In genomic region chr14:99523661-99524050, GRCh38 we compare ENCODE assay signal across 17 cellular contexts. TPM values are rescaled to one million over a fixed set of nuclear protein-coding genes. Genes with fewer than 3 reads are reported as not detected.
DNase-seq lines count a peak whose midpoint lies in the region; ATAC-seq and TF ChIP-seq lines count a peak whose summit lies in the region.
"Had no signal": no experiment of that assay in that cellular context is flagged by ENCODE, and none has a peak within 500 bp of the region (broad histone marks: within the 10 kb centered on the region; RNA-seq: fewer than 3 reads in every experiment).

No MANE protein-coding gene starts in this region.

- TF ChIP-seq POLR2A in gastroesophageal sphincter (IDR thresholded peaks at IDR 0.05) (no peak), prostate gland (IDR thresholded peaks at IDR 0.05) (no peak)

- in situ Hi-C loops in Panc1 (cut with HindIII; ENCODE audit: low pct_unique_long_range_greater_than_20kb, low sequenced_read_pairs), result no loop called here

- H3K14ac ChIP-seq in H9 (ENCODE audit: insufficient read depth, low read length), result no peak overlapping the region; the same call in 1 of the 2 replicates

- H3K23ac ChIP-seq in H9 (ENCODE audit: insufficient read length, low read depth, low read length), result no peak overlapping the region

- no peak overlapping the region for H2BK5ac ChIP-seq in H9 (ENCODE audit: insufficient read length, low read length)

- no peak overlapping the region for H3K4me2 ChIP-seq in H9 (ENCODE audit: insufficient read depth, insufficient read length, low read length)

- H3K27ac Mint-ChIP-seq in Caco-2 (ENCODE audit: unreplicated experiment), result peak overlapping the region; percentile 84
- peak overlapping the region in 1 of 3 experiments; percentile 66; a peak in 1 of 7 replicates for H3K27ac Mint-ChIP-seq in H9
- H3K27ac Mint-ChIP-seq in activated CD8-positive, alpha-beta T cell treated with anti-CD3 and anti-CD28 coated beads for 36 hours, result no peak overlapping the region
- H3K27ac Mint-ChIP-seq: effector memory CD8-positive, alpha-beta T cell; memory B cell had no signal

- CTCF ChIA-PET in Caco-2 (lab: Charles Lee) (interaction anchor here (0.6 to 4.5 kb wide), 6 partner anchors 14 to 761 kb away, joined by 3 to 15 read pairs (median 4); no protein-coding TSS in a partner anchor), Panc1 (lab: Charles Lee) (interaction anchor here (0.5 to 1.4 kb wide), 2 partner anchors 11 to 51 kb away, joined by 3 to 5 read pairs; no protein-coding TSS in a partner anchor)
- CTCF ChIA-PET in activated CD8-positive, alpha-beta T cell treated with anti-CD3 and anti-CD28 coated beads for 36 hours (lab: Charles Lee), result interaction anchor here (1.1 kb wide), 1 partner anchor 105 kb away, joined by 3 read pairs; no protein-coding TSS in a partner anchor

- H3K36me3 ChIP-seq in Caco-2 (ENCODE audit: control insufficient read depth, insufficient read depth, low read length) (no peaks in the 10 kb centered on the region; the same call in 1 of the 2 replicates), Panc1 (ENCODE audit: control insufficient read depth, insufficient read depth, low read length) (no peaks in the 10 kb centered on the region), gastroesophageal sphincter (peaks cover 0 to 6% of the 10 kb centered on the region in 2 donors), prostate gland (no peaks in the 10 kb centered on the region)
- H3K36me3 ChIP-seq: SJCRH30 had no signal

- H2BK15ac ChIP-seq in H9 (ENCODE audit: low read depth, low read length), result no peak overlapping the region

- no peak overlapping the region for H3K9ac ChIP-seq in H9 (ENCODE audit: extremely low read depth, insufficient read length, low read length)

- H3K27ac ChIP-seq in Panc1 (ENCODE audit: low read length) (peak overlapping the region; percentile 81), gastroesophageal sphincter (peak overlapping the region; percentile 22 to 86 (median 78)), prostate gland (peak overlapping the region; percentile 62 to 63), H9 (ENCODE audit: insufficient read length, low read depth, low read length) (no peak overlapping the region)
- H3K27ac ChIP-seq: psoas muscle, SJCRH30 had no signal

- no CpG with 5 or more reads among the region's 5 CpGs for WGBS in gastroesophageal sphincter (ENCODE audit: low coverage in 1 of 2), 2 donors
- 75% methylated on average over 5 of the region's 5 CpGs for WGBS in prostate gland
- no CpG with 5 or more reads among the region's 5 CpGs for WGBS in H9 (ENCODE audit: extremely low coverage, insufficient read length, low lambda C conversion rate)

- H4K8ac ChIP-seq in H9 (replicated peaks; ENCODE audit: insufficient read length, low read depth, low read length), result no peak overlapping the region

- H3K79me2 ChIP-seq in H9 (ENCODE audit: insufficient read depth, low read length), result no peaks in the 10 kb centered on the region

- intact Hi-C loops in Caco-2 (cut with micrococcal nuclease; ENCODE audit: unreplicated experiment), result loop anchor here (1.0 to 5.0 kb wide), 7 partner anchors 13 to 364 kb away; partner anchors contain the start of gene CCDC85C
- intact Hi-C loops in Panc1 (cut with micrococcal nuclease; ENCODE audit: unreplicated experiment), result loop anchor here (2.0 kb wide), 1 partner anchor 31 kb away; no protein-coding TSS in a partner anchor
- intact Hi-C loops in prostate gland (cut with DNase I), result loop anchor here (2.0 to 5.0 kb wide), 2 partner anchors 39 to 81 kb away; partner anchors contain the start of gene CCDC85C
- intact Hi-C loops in activated CD8-positive, alpha-beta T cell treated with anti-CD3 and anti-CD28 coated beads for 36 hours (cut with micrococcal nuclease), result loop anchor here (10.0 kb wide), 1 partner anchor 361 kb away; no protein-coding TSS in a partner anchor

- H4K20me1 ChIP-seq in H9 (ENCODE audit: control insufficient read depth, insufficient read depth, insufficient read length), result peaks cover under 1% of the 10 kb centered on the region

- TF ChIP-seq EP300 in gastroesophageal sphincter (IDR thresholded peaks at IDR 0.05), result no peak

- H3K27me3 Mint-ChIP-seq in Caco-2 (ENCODE audit: insufficient read depth, unreplicated experiment) (no peaks in the 10 kb centered on the region), H9 (ENCODE audit: low read depth) (no peaks in the 10 kb centered on the region; the same call in 1 of the 2 replicates)
- H3K27me3 Mint-ChIP-seq in activated CD8-positive, alpha-beta T cell treated with anti-CD3 and anti-CD28 coated beads for 36 hours, result no peaks in the 10 kb centered on the region
- H3K27me3 Mint-ChIP-seq: effector memory CD8-positive, alpha-beta T cell; memory B cell had no signal

- H3K4me1 Mint-ChIP-seq in Caco-2 (ENCODE audit: low read depth, unreplicated experiment) (peaks cover 8% of the 10 kb centered on the region), H9 (peaks cover 54 to 75% of the 10 kb centered on the region in 2 experiments)
- H3K4me1 Mint-ChIP-seq in activated CD8-positive, alpha-beta T cell treated with anti-CD3 and anti-CD28 coated beads for 36 hours (ENCODE audit: low read depth), result peaks cover 9% of the 10 kb centered on the region

- DNase-seq in Caco-2 (no peak), Panc1 (ENCODE audit: low read depth, low spot score) (no peak), prostate gland (ENCODE audit: low spot score) (no peak), COLO668 (lab: John Stamatoyannopoulos, UW; ENCODE audit: unreplicated experiment) (no peak), H9 (no peak)
- DNase-seq in activated CD8-positive, alpha-beta T cell treated with anti-CD3 and anti-CD28 coated beads for 36 hours, result no peak
- DNase-seq: activated CD4-positive, alpha-beta T cell treated with anti-CD3 and anti-CD28 coated beads, Interleukin-2, amount 50 U/mL, for 48 hours; activated naive CD4-positive, alpha-beta T cell treated with Interleukin-2 at 50 U/mL for 16 hours; effector memory CD8-positive, alpha-beta T cell; stimulated activated CD4-positive, alpha-beta T cell treated with anti-CD3 and anti-CD28 coated beads, Interleukin-12 subunit alpha, Interleukin-12 subunit beta, amount 100 ng/mL, for 4 hours; T-helper 2 cell; WERI-Rb-1 had no signal

- H3K27me3 ChIP-seq in Caco-2 (replicated peaks; ENCODE audit: control insufficient read depth, insufficient read depth, low read length) (no peaks in the 10 kb centered on the region), Panc1 (ENCODE audit: control insufficient read depth, insufficient read depth, low read length) (no peaks in the 10 kb centered on the region), gastroesophageal sphincter (no peaks in the 10 kb centered on the region), prostate gland (replicated peaks; ENCODE audit: insufficient read depth) (no peaks in the 10 kb centered on the region), H9 (ENCODE audit: insufficient read depth, low read length) (no peaks in the 10 kb centered on the region)
- H3K27me3 ChIP-seq: SJCRH30 had no signal

- H3K4me1 ChIP-seq in Caco-2 (peaks cover 48% of the 10 kb centered on the region), Panc1 (ENCODE audit: control insufficient read depth, insufficient read depth, low read length) (peaks cover 80% of the 10 kb centered on the region), gastroesophageal sphincter (peaks cover 3 to 64% (median 36%) of the 10 kb centered on the region in 3 donors), prostate gland (replicated peaks) (peaks cover 20% of the 10 kb centered on the region), H9 (ENCODE audit: insufficient read depth, low read length) (peaks cover 11% of the 10 kb centered on the region; the same call in 1 of the 2 replicates)
- H3K4me1 ChIP-seq: psoas muscle had no signal

- ATAC-seq in Panc1 (no peak), gastroesophageal sphincter (no peak), HG03457 (IDR thresholded peaks at IDR 0.05; ENCODE audit: unreplicated experiment) (no peak)
- no peak for ATAC-seq in activated CD8-positive, alpha-beta T cell treated with anti-CD3 and anti-CD28 coated beads for 36 hours
- ATAC-seq: effector memory CD8-positive, alpha-beta T cell; psoas muscle had no signal

- TF ChIP-seq CTCF in Caco-2 (IDR thresholded peaks at IDR 0.05; ENCODE audit: insufficient read depth in 1 of 2, low read depth in 1 of 2, low read length in 1 of 2, severe bottlenecking in 1 of 2, unreplicated experiment in 1 of 2) (no peak), Panc1 (IDR thresholded peaks at IDR 0.05) (no peak), gastroesophageal sphincter (IDR thresholded peaks at IDR 0.05) (no peak), prostate gland (IDR thresholded peaks at IDR 0.05) (no peak), H9 (conservative IDR thresholded peaks at IDR 0.05) (no peak)
- no peak for TF ChIP-seq CTCF in activated CD8-positive, alpha-beta T cell treated with anti-CD3 and anti-CD28 coated beads for 36 hours (IDR thresholded peaks at IDR 0.05)

- no peaks in the 10 kb centered on the region for H3K23me2 ChIP-seq in H9 (ENCODE audit: insufficient read length, low read depth, low read length, poor library complexity, severe bottlenecking)

- no peak overlapping the region for H2AFZ ChIP-seq in H9 (ENCODE audit: low read length)

- H4K5ac ChIP-seq in H9 (ENCODE audit: insufficient read length, low read depth, low read length), result no peak overlapping the region

- no TSS peak for BruUV-seq in Caco-2 (replicated peaks; lab: Mats Ljungman, UMichigan)
- no TSS peak for BruUV-seq in Panc1 (replicated peaks; lab: Mats Ljungman, UMichigan)

- H3T11ph ChIP-seq in H9 (ENCODE audit: low read length), result no peak overlapping the region

- H3K4me3 Mint-ChIP-seq in Caco-2 (ENCODE audit: unreplicated experiment), result peak overlapping the region; percentile 59
- no peak overlapping the region; a peak in 1 of 5 replicates for H3K4me3 Mint-ChIP-seq in H9
- no peak overlapping the region for H3K4me3 Mint-ChIP-seq in activated CD8-positive, alpha-beta T cell treated with anti-CD3 and anti-CD28 coated beads for 36 hours
- H3K4me3 Mint-ChIP-seq: effector memory CD8-positive, alpha-beta T cell; memory B cell had no signal

- H3K36me3 Mint-ChIP-seq in Caco-2 (ENCODE audit: insufficient read depth, unreplicated experiment) (peaks cover 53% of the 10 kb centered on the region), H9 (ENCODE audit: insufficient read depth in 1 of 3, low read depth in 3 of 3) (peaks cover 0 to 13% (median 0%) of the 10 kb centered on the region in 3 experiments; a peak in 4 of 7 replicates)
- H3K36me3 Mint-ChIP-seq in activated CD8-positive, alpha-beta T cell treated with anti-CD3 and anti-CD28 coated beads for 36 hours (ENCODE audit: low read depth), result no peaks in the 10 kb centered on the region
- H3K36me3 Mint-ChIP-seq: memory B cell had no signal

- H3K79me1 ChIP-seq in H9 (ENCODE audit: insufficient read depth, low read depth, low read length, poor library complexity, severe bottlenecking), result no peaks in the 10 kb centered on the region

- H2BK12ac ChIP-seq in H9 (ENCODE audit: insufficient read length, low read depth, low read length), result no peak overlapping the region

- H3K4ac ChIP-seq in H9 (ENCODE audit: low read depth, low read length), result no peak overlapping the region

- H2AK5ac ChIP-seq in H9 (ENCODE audit: insufficient read length, low read length), result no peak overlapping the region

- H3K18ac ChIP-seq in H9 (ENCODE audit: insufficient read length, low read depth, low read length), result no peak overlapping the region

- H3K4me3 ChIP-seq in Caco-2 (ENCODE audit: low read depth, low read length) (no peak overlapping the region), Panc1 (ENCODE audit: low read depth in 2 of 2, low read length in 2 of 2) (no peak overlapping the region), gastroesophageal sphincter (no peak overlapping the region), prostate gland (no peak overlapping the region)
- H3K4me3 ChIP-seq: psoas muscle, SJCRH30 had no signal

- no peak overlapping the region for H2BK20ac ChIP-seq in H9 (ENCODE audit: low read depth, low read length, poor library complexity, severe bottlenecking)

- H4K91ac ChIP-seq in H9 (ENCODE audit: insufficient read length, low read depth, low read length), result no peak overlapping the region

- H3K9me3 Mint-ChIP-seq in Caco-2 (ENCODE audit: unreplicated experiment) (no peaks in the 10 kb centered on the region), H9 (no peaks in the 10 kb centered on the region)
- H3K9me3 Mint-ChIP-seq in activated CD8-positive, alpha-beta T cell treated with anti-CD3 and anti-CD28 coated beads for 36 hours, result no peaks in the 10 kb centered on the region
- H3K9me3 Mint-ChIP-seq: effector memory CD8-positive, alpha-beta T cell; memory B cell had no signal

- H2BK120ac ChIP-seq in H9 (ENCODE audit: low read depth, low read length, poor library complexity, severe bottlenecking), result no peak overlapping the region

- POLR2A ChIA-PET in Caco-2 (lab: Charles Lee), result interaction anchor here (1.3 kb wide), 1 partner anchor 81 kb away, joined by 10 read pairs; the partner anchor contains the start of gene CCDC85C
- POLR2A ChIA-PET in Panc1 (lab: Charles Lee), result interaction anchor here (0.6 kb wide), 1 partner anchor 46 kb away, joined by 3 read pairs; no protein-coding TSS in a partner anchor
- POLR2A ChIA-PET in activated CD8-positive, alpha-beta T cell treated with anti-CD3 and anti-CD28 coated beads for 36 hours (lab: Charles Lee), result interaction anchor here (0.6 to 1.2 kb wide), 2 partner anchors 23 to 28 kb away, joined by 3 read pairs; no protein-coding TSS in a partner anchor

- H3K9me3 ChIP-seq in Caco-2 (no peaks in the 10 kb centered on the region), Panc1 (ENCODE audit: control insufficient read depth, insufficient read depth, low read depth, low read length) (no peaks in the 10 kb centered on the region), gastroesophageal sphincter (no peaks in the 10 kb centered on the region), prostate gland (no peaks in the 10 kb centered on the region), H9 (ENCODE audit: control insufficient read depth, low read depth, low read length) (no peaks in the 10 kb centered on the region)
- H3K9me3 ChIP-seq: psoas muscle, SJCRH30 had no signal

- no peak overlapping the region for H3K56ac ChIP-seq in H9 (ENCODE audit: insufficient read length, low read depth, low read length)

RNA-seq across cellular contexts. Expression of gene CCNK, which starts 42.4 kb away (rescaled TPM):
- total RNA-seq in Caco-2 (2022) (95.4 and 104 TPM in 2 replicates), Panc1 (2021; ENCODE audit: unreplicated experiment) (47.8 TPM), gastroesophageal sphincter (10 to 100 TPM; 17.1 to 26.8 (median 20.7) TPM), prostate gland (10 to 100 TPM; 15.5 to 43.1 TPM), H9 (2021) (76.9 and 80.1 TPM in 2 replicates)
- 23.5 TPM for polyA plus RNA-seq in Panc1 (2012; ENCODE audit: insufficient read length)
- total RNA-seq in activated CD8-positive, alpha-beta T cell treated with anti-CD3 and anti-CD28 coated beads for 36 hours, result 10 to 100 TPM; 90.2 to 98.8 TPM

RNA-seq across cellular contexts. Expression of gene SETD3, which starts 43.0 kb away (rescaled TPM):
- total RNA-seq in Caco-2 (2022), result 74.3 and 76.2 TPM in 2 replicates
- total RNA-seq in Panc1 (2021; ENCODE audit: unreplicated experiment), result 51.1 TPM
- 25.3 TPM for polyA plus RNA-seq in Panc1 (2012; ENCODE audit: insufficient read length)
- 100 to 1,000 TPM; 127 to 184 (median 162) TPM for total RNA-seq in gastroesophageal sphincter
- total RNA-seq in prostate gland, result 100 to 1,000 TPM in 1 of 2 donors, 10 to 100 TPM in 1; 59.5 to 106 TPM
- 53.7 and 56.7 TPM in 2 replicates for total RNA-seq in H9 (2021)
- 10 to 100 TPM; 49.9 to 50.7 TPM for total RNA-seq in activated CD8-positive, alpha-beta T cell treated with anti-CD3 and anti-CD28 coated beads for 36 hours
